20 cellular contexts compared by ENCODE assay signal in genomic region chr22:48708558-48709245, GRCh38.
"Had no signal": no experiment of that assay in that cellular context is flagged by ENCODE, and none has a peak within 500 bp of the region (broad histone marks: within the 10 kb centered on the region; RNA-seq: fewer than 3 reads in every experiment).

No MANE protein-coding gene starts in this region.

- H3K4me1 Mint-ChIP-seq: WTC11 had no signal

- ATAC-seq: left lobe of liver, right lobe of liver, WTC11 had no signal

- H3K4me2 ChIP-seq: smooth muscle cell had no signal

- H3K9me3 Mint-ChIP-seq: nephron, WTC11 had no signal

- H3K27me3 Mint-ChIP-seq: activated naive CD8-positive, alpha-beta T cell had no signal

- DNase-seq: activated gamma-delta T cell treated with Interleukin-2 at 50 U/mL for 16 hours; amniotic stem cell; cerebellar nuclear complex; erythroblast; foreskin fibroblast; mammary epithelial cell; midbrain; right lobe of liver; stimulated activated CD4-positive, alpha-beta T cell treated with anti-CD3 and anti-CD28 coated beads, Interleukin-2, amount 100 ng/mL, for 48 hours; stimulated activated CD8-positive, alpha-beta memory T cell treated with anti-CD3 and anti-CD28 coated beads, Interleukin-4, amount 100 ng/mL, for 48 hours; stimulated activated naive CD4-positive, alpha-beta T cell; T-helper 9 cell; testis; trophoblast cell had no signal

- H3K36me3 Mint-ChIP-seq: activated naive CD8-positive, alpha-beta T cell; WTC11 had no signal

- H3K9me3 ChIP-seq: right lobe of liver, testis, vagina had no signal

- H3K27me3 ChIP-seq: right lobe of liver, testis, vagina had no signal

- H3K4me3 Mint-ChIP-seq: activated naive CD8-positive, alpha-beta T cell; nephron; WTC11 had no signal

- H3K27ac Mint-ChIP-seq: activated naive CD8-positive, alpha-beta T cell; nephron; WTC11 had no signal

- H3K4me3 ChIP-seq: right lobe of liver, smooth muscle cell, testis, vagina had no signal

- H3K27ac ChIP-seq: right lobe of liver, testis, vagina had no signal

- H3K36me3 ChIP-seq: right lobe of liver, vagina had no signal

- H3K4me1 ChIP-seq: right lobe of liver, testis, vagina had no signal
